8 cellular contexts compared by ENCODE assay signal in genomic region chr4:147731611-147732515, GRCh38. TPM values are rescaled to one million over a fixed set of nuclear protein-coding genes. Genes with fewer than 3 reads are reported as not detected.
DNase-seq lines count a peak whose midpoint lies in the region; ATAC-seq and TF ChIP-seq lines count a peak whose summit lies in the region.

Gene ARHGAP10 (plus strand): TSS chr4:147732088. CDS start chr4:147732302, 214 bp downstream.

- no peaks in the 10 kb centered on the region for H3K27me3 ChIP-seq in aorta (ENCODE audit: control insufficient read depth in 1 of 2, insufficient read depth in 2 of 2, low read length in 1 of 2)

- H3K4me1 Mint-ChIP-seq in Calu3 (ENCODE audit: low read depth, unreplicated experiment) = peaks cover 32% of the 10 kb centered on the region
- H3K4me1 Mint-ChIP-seq in T-cell = peaks cover 30 to 40% (median 37%) of the 10 kb centered on the region in 3 donors

- no peaks in the 10 kb centered on the region for H3K36me3 ChIP-seq in aorta (ENCODE audit: control insufficient read depth in 1 of 2, insufficient read depth in 2 of 2, low read length in 1 of 2)

- BruUV-seq in Calu3 (replicated peaks; lab: Mats Ljungman, UMichigan) = no TSS peak

- no peaks in the 10 kb centered on the region for H3K9me3 ChIP-seq in aorta (ENCODE audit: control insufficient read depth, low read length)

- peak within 1 kb of the TSS; percentile 68 for H3K27ac Mint-ChIP-seq in Calu3 (ENCODE audit: unreplicated experiment)
- H3K27ac Mint-ChIP-seq in T-cell = peak within 1 kb of the TSS; percentile 78 to 82

- peak within 1 kb of the TSS; percentile 23 to 83 for H3K27ac ChIP-seq in aorta (ENCODE audit: low read depth in 1 of 2, low read length in 2 of 2)

- DNase-seq in Calu3 = peak; percentile 57
- DNase-seq in HPDE6-E6E7 (ENCODE audit: extremely low spot score) = peak; percentile 60
- DNase-seq in T-cell = peak; percentile 32 to 72 (median 49)
- peak; percentile 77 for DNase-seq in amniotic stem cell (lab: John Stamatoyannopoulos, UW)
- DNase-seq in left ventricle myocardium superior = peak; percentile 90
- peak; percentile 86 for DNase-seq in retina
- peak; percentile 86 to 92 for DNase-seq in aorta

- POLR2A ChIA-PET in T-cell (lab: Charles Lee) = interaction anchor here (0.6 to 1.3 kb wide), 11 partner anchors 8 to 1178 kb away, joined by 3 to 9 read pairs (median 4); partner anchors contain the start of genes PRMT9 (in 1 of the 2) and TMEM184C (in 1 of the 2)

- ATAC-seq in GM19468 (IDR thresholded peaks at IDR 0.05; ENCODE audit: extremely low read depth, unreplicated experiment) = peak; percentile 34
- peak; percentile 73 to 78 (median 78) for ATAC-seq in T-cell (replicated peaks in 1 of 4)
- peak; percentile 86 for ATAC-seq in left ventricle myocardium superior
- ATAC-seq in aorta (ENCODE audit: low FRiP score) = peak; percentile 85

- no peak for TF ChIP-seq CTCF in Calu3 (IDR thresholded peaks at IDR 0.05; ENCODE audit: unreplicated experiment)

- peaks cover 19% of the 10 kb centered on the region for H3K36me3 Mint-ChIP-seq in Calu3 (ENCODE audit: insufficient read depth, unreplicated experiment)
- H3K36me3 Mint-ChIP-seq in T-cell = no peaks in the 10 kb centered on the region

- CTCF ChIA-PET in Calu3 (lab: Charles Lee) = interaction anchor here (0.6 to 1.6 kb wide), 3 partner anchors 135 to 1527 kb away, joined by 3 to 7 read pairs (median 5); no protein-coding TSS in a partner anchor
- CTCF ChIA-PET in T-cell (lab: Charles Lee) = interaction anchor here (0.5 to 4.5 kb wide), 12 partner anchors 9 to 1278 kb away, joined by 3 to 43 read pairs (median 4); partner anchors contain the start of genes PRMT9 (in 1 of the 2) and TMEM184C (in 1 of the 2)

- H3K9me3 Mint-ChIP-seq in Calu3 (ENCODE audit: low read depth, unreplicated experiment) (no peaks in the 10 kb centered on the region), T-cell (no peaks in the 10 kb centered on the region)

- peak within 1 kb of the TSS; percentile 90 to 94 for H3K4me3 ChIP-seq in aorta (ENCODE audit: low read length in 2 of 2)

- 0% methylated on average over 68 to 104 of the region's 104 CpGs for WGBS in aorta, 2 donors

- peaks cover 3 to 5% of the 10 kb centered on the region in 2 donors for H3K4me1 ChIP-seq in aorta (ENCODE audit: control insufficient read depth in 1 of 2, insufficient read depth in 2 of 2, low read length in 2 of 2)

- H3K4me3 Mint-ChIP-seq in Calu3 (ENCODE audit: low read depth, unreplicated experiment) = peak within 1 kb of the TSS; percentile 74
- H3K4me3 Mint-ChIP-seq in T-cell = peak within 1 kb of the TSS; percentile 85 to 94 (median 91)

- no peaks in the 10 kb centered on the region for H3K27me3 Mint-ChIP-seq in Calu3 (ENCODE audit: unreplicated experiment)
- peaks cover 0 to 4% of the 10 kb centered on the region in 2 donors for H3K27me3 Mint-ChIP-seq in T-cell

- intact Hi-C loops in Calu3 (cut with micrococcal nuclease; ENCODE audit: unreplicated experiment) (loop anchor here (5.0 kb wide), 1 partner anchor 60 kb away; no protein-coding TSS in a partner anchor), left ventricle myocardium superior (cut with micrococcal nuclease) (no loop called here), aorta (cut with DNase I) (loop anchor here (2.0 to 10.0 kb wide), 3 partner anchors 21 to 100 kb away; no protein-coding TSS in a partner anchor)

RNA-seq across cellular contexts. Expression of gene ARHGAP10, which starts in this region (rescaled TPM):
- total RNA-seq in Calu3 (2022) = 5.4 and 6.1 TPM in 2 replicates
- 1 to 10 TPM; 6.2 to 7.7 (median 6.8) TPM for total RNA-seq in T-cell
- total RNA-seq in left ventricle myocardium superior = 69.2 TPM
- 10 to 100 TPM; 57.3 to 94.5 TPM for total RNA-seq in aorta
- 10 to 100 TPM; 47.3 to 69.7 TPM for polyA plus RNA-seq in aorta

Comparison
In these comparisons a context has a peak if more than half of its experiments do, and no peak if none do; other contexts are left out.
1. Peak in every context shown above with its lines: DNase-seq, ATAC-seq, H3K4me3 ChIP-seq and H3K27ac ChIP-seq.
2. ATAC-seq: peak in every context shown above with its lines; median percentile 86 in left ventricle myocardium superior; 85 in aorta; 78 in T-cell; 34 in GM19468.